9 cellular contexts compared by ENCODE assay signal in the genomic region with DNA sequence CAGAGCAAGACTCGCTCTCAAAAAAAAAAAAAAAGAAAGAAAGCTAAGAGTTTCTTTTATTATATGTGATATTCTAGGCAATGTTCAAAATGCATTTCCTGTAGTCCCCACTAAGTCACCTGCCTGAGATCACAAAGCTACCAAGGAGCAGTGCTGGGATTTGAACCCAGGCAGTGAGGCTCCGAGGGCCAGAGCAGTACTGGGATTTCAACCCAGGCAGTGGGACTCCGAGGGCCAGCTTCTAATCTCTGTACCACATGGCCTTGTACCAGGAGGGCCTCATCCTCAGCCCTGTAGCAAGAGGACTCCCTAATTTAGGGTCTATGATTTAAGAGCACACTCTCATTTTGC. TPM values are rescaled to one million over a fixed set of nuclear protein-coding genes. Genes with fewer than 3 reads are reported as not detected.
DNase-seq lines count a peak whose midpoint lies in the region; ATAC-seq and TF ChIP-seq lines count a peak whose summit lies in the region.
"Had no signal": no experiment of that assay in that cellular context is flagged by ENCODE, and none has a peak within 500 bp of the region (broad histone marks: within the 10 kb centered on the region; RNA-seq: fewer than 3 reads in every experiment).

No MANE protein-coding gene starts in this region.

- peak overlapping the region in 1 of 2 donors; percentile 92 for H3K9ac ChIP-seq in mucosa of rectum (ENCODE audit: low read depth in 1 of 2, low read length in 2 of 2)

- TF ChIP-seq CTCF in breast epithelium (IDR thresholded peaks at IDR 0.05) (no peak), thyroid gland (IDR thresholded peaks at IDR 0.05) (no peak)

- no peak for DNase-seq in activated CD8-positive, alpha-beta memory T cell treated with anti-CD3 and anti-CD28 coated beads, Interleukin-2, amount 10 ng/mL, durations not matched to agents 7 days and 5 days
- no peak for DNase-seq in activated CD8-positive, alpha-beta memory T cell treated with anti-CD3 and anti-CD28 coated beads, Interleukin-2, amount 50 U/mL, for 48 hours
- DNase-seq in breast epithelium (ENCODE audit: low spot score in 2 of 2) (no peak), thyroid gland (no peak), AML-193 (lab: John Stamatoyannopoulos, UW) (no peak), NCI-H748 treated with DMSO at 0.1 percent for 48 hours (lab: John Stamatoyannopoulos, UW) (no peak)
- DNase-seq: BE2C had no signal

- no peaks in the 10 kb centered on the region for H3K27me3 Mint-ChIP-seq in activated CD8-positive, alpha-beta memory T cell treated with anti-CD3 and anti-CD28 coated beads, Interleukin-2, amount 10 ng/mL, durations not matched to agents 7 days and 5 days

- H3K9me3 ChIP-seq in breast epithelium (no peaks in the 10 kb centered on the region), mucosa of rectum (ENCODE audit: control insufficient read depth in 2 of 2, low read length in 2 of 2) (no peaks in the 10 kb centered on the region), thyroid gland (no peaks in the 10 kb centered on the region)
- H3K9me3 ChIP-seq: BE2C had no signal

- ATAC-seq in activated CD8-positive, alpha-beta memory T cell treated with anti-CD3 and anti-CD28 coated beads, Interleukin-2, amount 10 ng/mL, durations not matched to agents 7 days and 5 days, result no peak
- no peak for ATAC-seq in HG02970 (IDR thresholded peaks at IDR 0.05; ENCODE audit: low FRiP score, unreplicated experiment)

- H3K36me3 ChIP-seq in breast epithelium (no peaks in the 10 kb centered on the region), mucosa of rectum (ENCODE audit: control insufficient read depth in 2 of 2, insufficient read depth in 2 of 2, low read length in 2 of 2) (peaks cover 0 to 1% of the 10 kb centered on the region in 2 donors), thyroid gland (no peaks in the 10 kb centered on the region)

- H3K4me3 Mint-ChIP-seq in activated CD8-positive, alpha-beta memory T cell treated with anti-CD3 and anti-CD28 coated beads, Interleukin-2, amount 10 ng/mL, durations not matched to agents 7 days and 5 days, result no peak overlapping the region

- WGBS in thyroid gland, 2 donors, result 87 to 93% methylated on average over 3 of the region's 3 CpGs

- intact Hi-C loops in breast epithelium (cut with DNase I; ENCODE audit: low total_unique reads) (loop anchor here (5.0 kb wide), 1 partner anchor 41 kb away; the partner anchor contains the start of gene ZMYND8), thyroid gland (cut with DNase I) (loop anchor here (5.0 kb wide), 1 partner anchor 41 kb away; the partner anchor contains the start of gene ZMYND8)

- H3K9me3 Mint-ChIP-seq in activated CD8-positive, alpha-beta memory T cell treated with anti-CD3 and anti-CD28 coated beads, Interleukin-2, amount 10 ng/mL, durations not matched to agents 7 days and 5 days (ENCODE audit: low read depth), result no peaks in the 10 kb centered on the region

- CTCF ChIA-PET in activated CD8-positive, alpha-beta memory T cell treated with anti-CD3 and anti-CD28 coated beads, Interleukin-2, amount 10 ng/mL, durations not matched to agents 7 days and 5 days (lab: Charles Lee), result interaction anchor here (0.9 to 5.3 kb wide), 4 partner anchors 42 to 288 kb away, joined by 3 to 30 read pairs (median 4); no protein-coding TSS in a partner anchor

- H3K27me3 ChIP-seq in breast epithelium (no peaks in the 10 kb centered on the region), mucosa of rectum (ENCODE audit: control insufficient read depth in 2 of 2, insufficient read depth in 2 of 2, low read length in 2 of 2) (no peaks in the 10 kb centered on the region), thyroid gland (no peaks in the 10 kb centered on the region)
- H3K27me3 ChIP-seq: BE2C had no signal

- no peak for TF ChIP-seq POLR2A in breast epithelium (IDR thresholded peaks at IDR 0.05)
- TF ChIP-seq POLR2A in thyroid gland (IDR thresholded peaks at IDR 0.05), result no peak

- peaks cover 50% of the 10 kb centered on the region for H3K4me1 Mint-ChIP-seq in activated CD8-positive, alpha-beta memory T cell treated with anti-CD3 and anti-CD28 coated beads, Interleukin-2, amount 10 ng/mL, durations not matched to agents 7 days and 5 days

- H3K27ac ChIP-seq in breast epithelium (peak overlapping the region; percentile 99 to 100), mucosa of rectum (ENCODE audit: low read depth in 2 of 2, low read length in 2 of 2) (peak overlapping the region; percentile 95 to 97), thyroid gland (peak overlapping the region; percentile 99 to 100 (median 100))

- H3K4me1 ChIP-seq in breast epithelium, result peaks cover 29 to 54% of the 10 kb centered on the region in 2 donors
- H3K4me1 ChIP-seq in mucosa of rectum (ENCODE audit: control insufficient read depth in 2 of 2, insufficient read depth in 2 of 2, low read length in 2 of 2), result peaks cover 47 to 65% of the 10 kb centered on the region in 2 donors
- peaks cover 78 to 98% of the 10 kb centered on the region in 2 donors for H3K4me1 ChIP-seq in thyroid gland

- H3K27ac Mint-ChIP-seq in activated CD8-positive, alpha-beta memory T cell treated with anti-CD3 and anti-CD28 coated beads, Interleukin-2, amount 10 ng/mL, durations not matched to agents 7 days and 5 days, result peak overlapping the region; percentile 86

- H3K4me3 ChIP-seq in breast epithelium (no peak overlapping the region), mucosa of rectum (ENCODE audit: low read length in 2 of 2) (no peak overlapping the region), thyroid gland (replicated peaks in 1 of 3) (no peak overlapping the region)

- H3K36me3 Mint-ChIP-seq in activated CD8-positive, alpha-beta memory T cell treated with anti-CD3 and anti-CD28 coated beads, Interleukin-2, amount 10 ng/mL, durations not matched to agents 7 days and 5 days, result peaks cover 14% of the 10 kb centered on the region

RNA-seq across cellular contexts. Expression of gene ZMYND8, which starts 39.7 kb away (rescaled TPM):
- 10 to 100 TPM; 39.4 to 45.2 TPM for total RNA-seq in activated CD8-positive, alpha-beta memory T cell treated with anti-CD3 and anti-CD28 coated beads, Interleukin-2, amount 10 ng/mL, durations not matched to agents 7 days and 5 days
- total RNA-seq in breast epithelium, result 10 to 100 TPM; 40.6 to 47.7 (median 41.4) TPM
- total RNA-seq in thyroid gland, result 10 to 100 TPM; 29.7 to 42.4 (median 30.9) TPM
